In genomic region chr1:218462116-218462515, GRCh38 we compare ENCODE assay signal across 25 cellular contexts.
DNase-seq lines count a peak whose midpoint lies in the region; ATAC-seq, FAIRE-seq and TF ChIP-seq lines count a peak whose summit lies in the region.
"Had no signal": no experiment of that assay in that cellular context is flagged by ENCODE, and none has a peak within 500 bp of the region (broad histone marks: within the 10 kb centered on the region; RNA-seq: fewer than 3 reads in every experiment).

No MANE protein-coding gene starts in this region.

- H3K27me3 Mint-ChIP-seq in naive thymus-derived CD4-positive, alpha-beta T cell: peaks cover 0 to 4% (median 0%) of the 10 kb centered on the region in 5 donors

- H3K4me3 ChIP-seq in ACC112 (ENCODE audit: low read depth, low read length): no peak overlapping the region
- H3K4me3 ChIP-seq in Panc1 (ENCODE audit: low read depth in 2 of 2, low read length in 2 of 2): no peak overlapping the region
- no peak overlapping the region for H3K4me3 ChIP-seq in sigmoid colon
- H3K4me3 ChIP-seq in naive thymus-derived CD4-positive, alpha-beta T cell (ENCODE audit: low read length): no peak overlapping the region
- H3K4me3 ChIP-seq: dorsolateral prefrontal cortex, SJSA1 had no signal

- in situ Hi-C loops in Panc1 (cut with HindIII; ENCODE audit: low pct_unique_long_range_greater_than_20kb, low sequenced_read_pairs): no loop called here

- peaks cover 0 to 5% (median 0%) of the 10 kb centered on the region in 11 donors for H3K9me3 Mint-ChIP-seq in naive thymus-derived CD4-positive, alpha-beta T cell
- H3K9me3 Mint-ChIP-seq: activated naive CD8-positive, alpha-beta T cell treated with anti-CD3 and anti-CD28 coated beads for 36 hours; CD4-positive, CD25-positive, alpha-beta regulatory T cell had no signal

- CTCF ChIA-PET in Panc1 (lab: Charles Lee): no interaction called here
- CTCF ChIA-PET in naive thymus-derived CD4-positive, alpha-beta T cell (lab: Charles Lee): no interaction called here

- H3K27ac Mint-ChIP-seq in naive thymus-derived CD4-positive, alpha-beta T cell: no peak overlapping the region
- H3K27ac Mint-ChIP-seq: activated naive CD8-positive, alpha-beta T cell treated with anti-CD3 and anti-CD28 coated beads for 36 hours; CD4-positive, CD25-positive, alpha-beta regulatory T cell had no signal

- no peaks in the 10 kb centered on the region for H3K36me3 Mint-ChIP-seq in naive thymus-derived CD4-positive, alpha-beta T cell
- H3K36me3 Mint-ChIP-seq: activated naive CD8-positive, alpha-beta T cell treated with anti-CD3 and anti-CD28 coated beads for 36 hours; CD4-positive, CD25-positive, alpha-beta regulatory T cell had no signal

- H3K36me3 ChIP-seq in ACC112 (ENCODE audit: insufficient read depth, low read length) (no peaks in the 10 kb centered on the region), Panc1 (ENCODE audit: control insufficient read depth, insufficient read depth, low read length) (no peaks in the 10 kb centered on the region), sigmoid colon (no peaks in the 10 kb centered on the region)
- no peaks in the 10 kb centered on the region for H3K36me3 ChIP-seq in naive thymus-derived CD4-positive, alpha-beta T cell (ENCODE audit: control insufficient read depth in 2 of 3, insufficient read depth in 3 of 3, low read length in 3 of 3)
- H3K36me3 ChIP-seq: SJSA1 had no signal

- H3K79me2 ChIP-seq in ACC112 (ENCODE audit: control insufficient read depth, insufficient read depth, low read length, unreplicated experiment): no peaks in the 10 kb centered on the region

- no peak for DNase-seq in Panc1 (ENCODE audit: low read depth, low spot score)
- peak; percentile 35 for DNase-seq in fibroblast of peridontal ligament (ENCODE audit: extremely low read depth)
- no peak for DNase-seq in sigmoid colon
- DNase-seq in RCC 7860 (ENCODE audit: low spot score): no peak
- no peak for DNase-seq in retina
- no peak for DNase-seq in naive thymus-derived CD4-positive, alpha-beta T cell
- no peak for DNase-seq in NCI-H2196 (lab: John Stamatoyannopoulos, UW; ENCODE audit: unreplicated experiment)
- DNase-seq: activated CD4-positive, alpha-beta T cell treated with anti-CD3 and anti-CD28 coated beads for 1 hour; activated naive CD8-positive, alpha-beta T cell treated with anti-CD3 and anti-CD28 coated beads for 36 hours; CD4-positive, CD25-positive, alpha-beta regulatory T cell; dorsolateral prefrontal cortex; HCEC 1CT; NCI-H1417 treated with DMSO at 0.1 percent for 48 hours; NCI-H2171; NCI-H526 treated with DMSO at 0.1 percent for 48 hours; occipital lobe; small intestine; substantia nigra; T-helper 9 cell had no signal

- TF ChIP-seq EP300 in sigmoid colon (IDR thresholded peaks at IDR 0.05): no peak

- no peak overlapping the region for H3K4me3 Mint-ChIP-seq in naive thymus-derived CD4-positive, alpha-beta T cell
- H3K4me3 Mint-ChIP-seq: activated naive CD8-positive, alpha-beta T cell treated with anti-CD3 and anti-CD28 coated beads for 36 hours; CD4-positive, CD25-positive, alpha-beta regulatory T cell had no signal

- 85 to 88% methylated on average over 4 of the region's 4 CpGs for WGBS in sigmoid colon, 2 donors

- no peak for FAIRE-seq in RCC 7860 (lab: Jason Lieb, UNC)
- FAIRE-seq: bronchial epithelial cell, GM12892, small intestine had no signal

- no peak for TF ChIP-seq POLR2A in sigmoid colon (IDR thresholded peaks at IDR 0.05)

- H2AFZ ChIP-seq in ACC112 (ENCODE audit: low read length, unreplicated experiment): no peak overlapping the region

- BruUV-seq in Panc1 (replicated peaks; lab: Mats Ljungman, UMichigan): no TSS peak

- H3K9me3 ChIP-seq in Panc1 (ENCODE audit: control insufficient read depth, insufficient read depth, low read depth, low read length) (no peaks in the 10 kb centered on the region), sigmoid colon (no peaks in the 10 kb centered on the region)
- no peaks in the 10 kb centered on the region for H3K9me3 ChIP-seq in naive thymus-derived CD4-positive, alpha-beta T cell (ENCODE audit: control insufficient read depth in 2 of 3, low read length in 3 of 3)
- H3K9me3 ChIP-seq: SJSA1 had no signal

- H3K27me3 ChIP-seq in ACC112 (ENCODE audit: insufficient read depth, low read length) (no peaks in the 10 kb centered on the region), Panc1 (ENCODE audit: control insufficient read depth, insufficient read depth, low read length) (no peaks in the 10 kb centered on the region), sigmoid colon (no peaks in the 10 kb centered on the region)
- no peaks in the 10 kb centered on the region for H3K27me3 ChIP-seq in naive thymus-derived CD4-positive, alpha-beta T cell (ENCODE audit: control insufficient read depth in 2 of 2, insufficient read depth in 2 of 2, low read length in 2 of 2)
- H3K27me3 ChIP-seq: SJSA1 had no signal

- intact Hi-C loops in Panc1 (cut with micrococcal nuclease; ENCODE audit: unreplicated experiment) (loop anchor here (5.0 kb wide), 3 partner anchors 100 to 210 kb away; partner anchors contain the start of gene TGFB2), sigmoid colon (cut with DNase I) (no loop called here)
- intact Hi-C loops in naive thymus-derived CD4-positive, alpha-beta T cell (cut with micrococcal nuclease): no loop called here

- H3K4me1 Mint-ChIP-seq in naive thymus-derived CD4-positive, alpha-beta T cell: peaks cover 0 to 1% (median 0%) of the 10 kb centered on the region in 7 donors
- H3K4me1 Mint-ChIP-seq: activated naive CD8-positive, alpha-beta T cell treated with anti-CD3 and anti-CD28 coated beads for 36 hours; CD4-positive, CD25-positive, alpha-beta regulatory T cell had no signal

- peak; percentile 20; the same call in 1 of the 2 replicates for TF ChIP-seq CTCF in Panc1 (IDR thresholded peaks at IDR 0.05)
- no peak for TF ChIP-seq CTCF in sigmoid colon (IDR thresholded peaks at IDR 0.05)

- POLR2A ChIA-PET in Panc1 (lab: Charles Lee): no interaction called here
- POLR2A ChIA-PET in naive thymus-derived CD4-positive, alpha-beta T cell (lab: Charles Lee): no interaction called here

- H3K4me1 ChIP-seq in ACC112 (ENCODE audit: control insufficient read depth, insufficient read depth, low read length, unreplicated experiment) (peaks cover 53% of the 10 kb centered on the region), Panc1 (ENCODE audit: control insufficient read depth, insufficient read depth, low read length) (peaks cover 64% of the 10 kb centered on the region), sigmoid colon (peaks cover 0 to 43% (median 32%) of the 10 kb centered on the region in 4 donors)
- no peaks in the 10 kb centered on the region for H3K4me1 ChIP-seq in naive thymus-derived CD4-positive, alpha-beta T cell (ENCODE audit: control insufficient read depth in 2 of 2, insufficient read depth in 2 of 2, low read length in 2 of 2)

- no peak for ATAC-seq in Panc1
- ATAC-seq in naive thymus-derived CD4-positive, alpha-beta T cell: no peak
- ATAC-seq: left lobe of liver had no signal

- H3K27ac ChIP-seq in ACC112 (ENCODE audit: low read depth, low read length): peak overlapping the region; percentile 91
- peak overlapping the region; percentile 99 for H3K27ac ChIP-seq in Panc1 (ENCODE audit: low read length)
- peak overlapping the region; percentile 3 to 86 (median 68) for H3K27ac ChIP-seq in sigmoid colon
- no peak overlapping the region for H3K27ac ChIP-seq in naive thymus-derived CD4-positive, alpha-beta T cell (ENCODE audit: low read depth, low read length)
- H3K27ac ChIP-seq: epithelial cell of prostate had no signal
